In genomic region chr22:31139866-31140716, GRCh38 we compare ENCODE assay signal across 9 cellular contexts. TPM values are rescaled to one million over a fixed set of nuclear protein-coding genes. Genes with fewer than 3 reads are reported as not detected.
DNase-seq lines count a peak whose midpoint lies in the region; FAIRE-seq and TF ChIP-seq lines count a peak whose summit lies in the region.
"Had no signal": no experiment of that assay in that cellular context is flagged by ENCODE, and none has a peak within 500 bp of the region (broad histone marks: within the 10 kb centered on the region; RNA-seq: fewer than 3 reads in every experiment).

Gene PLA2G3, minus strand, starts transcription at chr22:31140508. Its CDS starts 154 bp downstream, at chr22:31140354.

- H3K4me1 Mint-ChIP-seq in osteocyte (ENCODE audit: unreplicated experiment): peaks cover 8% of the 10 kb centered on the region

- H3K4me3 Mint-ChIP-seq in osteocyte (ENCODE audit: unreplicated experiment): no peak within 1 kb of the TSS

- H3K4me3 ChIP-seq in foreskin fibroblast (ENCODE audit: low read depth in 1 of 2, low read length in 2 of 2) (no peak within 1 kb of the TSS), skeletal muscle cell (ENCODE audit: low read depth, low read length) (no peak within 1 kb of the TSS)
- H3K4me3 ChIP-seq: adrenal gland had no signal

- peaks cover 7% of the 10 kb centered on the region for H3K9me3 Mint-ChIP-seq in osteocyte (ENCODE audit: unreplicated experiment)

- no peaks in the 10 kb centered on the region for H3K36me3 Mint-ChIP-seq in osteocyte (ENCODE audit: unreplicated experiment)

- DNase-seq in NCI-H345 (lab: John Stamatoyannopoulos, UW): peak; percentile 13
- DNase-seq in NCI-H345 treated with DMSO at 0.1 percent for 48 hours (lab: John Stamatoyannopoulos, UW; ENCODE audit: unreplicated experiment): no peak
- peak; percentile 37 for DNase-seq in NCI-H748 treated with DMSO at 0.1 percent for 48 hours (lab: John Stamatoyannopoulos, UW)
- DNase-seq in foreskin fibroblast: peak; percentile 41 to 65
- peak; percentile 22 for DNase-seq in skeletal muscle cell (ENCODE audit: low read depth)
- no peak for DNase-seq in osteocyte (ENCODE audit: extremely low spot score, unreplicated experiment)
- DNase-seq in activated CD8-positive, alpha-beta memory T cell treated with anti-CD3 and anti-CD28 coated beads, Interleukin-2, amount 50 U/mL, for 48 hours: no peak
- DNase-seq in H54 (ENCODE audit: insufficient read length, low spot score): no peak

- no peak for TF ChIP-seq CTCF in foreskin fibroblast (IDR thresholded peaks at IDR 0.05; ENCODE audit: low read depth, low read length)
- TF ChIP-seq CTCF in osteocyte (IDR thresholded peaks at IDR 0.05): no peak

- no peak for FAIRE-seq in H54 (lab: Jason Lieb, UNC)

- TF ChIP-seq POLR2A in H54 (IDR thresholded peaks at IDR 0.05; ENCODE audit: low read depth, low read length): no peak

- H3K27me3 Mint-ChIP-seq in osteocyte (ENCODE audit: unreplicated experiment): peaks cover 13% of the 10 kb centered on the region

- no peak within 1 kb of the TSS for H3K27ac Mint-ChIP-seq in osteocyte (ENCODE audit: unreplicated experiment)

RNA-seq across cellular contexts. Expression of gene PLA2G3, which starts in this region (rescaled TPM):
- 0.13 TPM in 1 of 2 replicates, not detected in the other for total RNA-seq in osteocyte
- total RNA-seq: adrenal gland had no signal

Comparison
In these comparisons a context has a peak if more than half of its experiments do, and no peak if none do; other contexts are left out.
1. DNase-seq: peak in NCI-H345 (single experiment), NCI-H748 treated with DMSO at 0.1 percent for 48 hours (single experiment), foreskin fibroblast (2 of 2) and skeletal muscle cell (single experiment); none in NCI-H345 treated with DMSO at 0.1 percent for 48 hours (single experiment), osteocyte (single experiment), activated CD8-positive, alpha-beta memory T cell treated with anti-CD3 and anti-CD28 coated beads, Interleukin-2, amount 50 U/mL, for 48 hours (single experiment) and H54 (single experiment).